ENCODE assay signal across 1 cellular context in the genomic region with DNA sequence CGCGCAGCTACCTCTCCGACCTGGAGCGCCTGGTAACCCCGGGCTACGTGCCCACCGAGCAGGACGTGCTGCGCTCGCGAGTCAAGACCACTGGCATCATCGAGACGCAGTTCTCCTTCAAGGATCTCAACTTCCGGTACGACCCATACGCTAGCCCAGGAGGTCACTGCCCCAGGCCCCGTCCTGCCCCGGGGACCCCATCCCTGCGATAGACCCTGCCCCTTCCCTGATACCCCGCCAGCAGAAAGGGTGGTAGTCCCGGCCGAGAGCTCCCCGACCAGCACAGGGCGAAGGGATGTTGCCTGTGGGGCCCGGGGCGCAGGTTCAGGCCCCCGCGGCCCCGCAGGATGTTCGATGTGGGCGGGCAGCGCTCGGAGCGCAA.
TF ChIP-seq lines count a peak whose summit lies in the region.

No MANE protein-coding gene starts in this region.

TF ChIP-seq in GM23338, 12 proteins besides CTCF, POLR2A, EP300 and RAD21:
- TF ChIP-seq, protein P1, sequence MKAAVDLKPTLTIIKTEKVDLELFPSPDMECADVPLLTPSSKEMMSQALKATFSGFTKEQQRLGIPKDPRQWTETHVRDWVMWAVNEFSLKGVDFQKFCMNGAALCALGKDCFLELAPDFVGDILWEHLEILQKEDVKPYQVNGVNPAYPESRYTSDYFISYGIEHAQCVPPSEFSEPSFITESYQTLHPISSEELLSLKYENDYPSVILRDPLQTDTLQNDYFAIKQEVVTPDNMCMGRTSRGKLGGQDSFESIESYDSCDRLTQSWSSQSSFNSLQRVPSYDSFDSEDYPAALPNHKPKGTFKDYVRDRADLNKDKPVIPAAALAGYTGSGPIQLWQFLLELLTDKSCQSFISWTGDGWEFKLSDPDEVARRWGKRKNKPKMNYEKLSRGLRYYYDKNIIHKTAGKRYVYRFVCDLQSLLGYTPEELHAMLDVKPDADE (IDR thresholded peaks at IDR 0.05): no peak
- TF ChIP-seq EZH2 (IDR thresholded peaks at IDR 0.05; ENCODE audit: low read depth, unreplicated experiment): no peak
- no peak for TF ChIP-seq ZNF331 (CRISPR knock-in tag; IDR thresholded peaks at IDR 0.05; ENCODE audit: low read depth)
- TF ChIP-seq REST (IDR thresholded peaks at IDR 0.05; ENCODE audit: unreplicated experiment): no peak
- TF ChIP-seq STAT1 (IDR thresholded peaks at IDR 0.05; ENCODE audit: unreplicated experiment): no peak
- no peak for TF ChIP-seq NANOG (IDR thresholded peaks at IDR 0.05; ENCODE audit: borderline replicate concordance)
- TF ChIP-seq, protein P2, sequence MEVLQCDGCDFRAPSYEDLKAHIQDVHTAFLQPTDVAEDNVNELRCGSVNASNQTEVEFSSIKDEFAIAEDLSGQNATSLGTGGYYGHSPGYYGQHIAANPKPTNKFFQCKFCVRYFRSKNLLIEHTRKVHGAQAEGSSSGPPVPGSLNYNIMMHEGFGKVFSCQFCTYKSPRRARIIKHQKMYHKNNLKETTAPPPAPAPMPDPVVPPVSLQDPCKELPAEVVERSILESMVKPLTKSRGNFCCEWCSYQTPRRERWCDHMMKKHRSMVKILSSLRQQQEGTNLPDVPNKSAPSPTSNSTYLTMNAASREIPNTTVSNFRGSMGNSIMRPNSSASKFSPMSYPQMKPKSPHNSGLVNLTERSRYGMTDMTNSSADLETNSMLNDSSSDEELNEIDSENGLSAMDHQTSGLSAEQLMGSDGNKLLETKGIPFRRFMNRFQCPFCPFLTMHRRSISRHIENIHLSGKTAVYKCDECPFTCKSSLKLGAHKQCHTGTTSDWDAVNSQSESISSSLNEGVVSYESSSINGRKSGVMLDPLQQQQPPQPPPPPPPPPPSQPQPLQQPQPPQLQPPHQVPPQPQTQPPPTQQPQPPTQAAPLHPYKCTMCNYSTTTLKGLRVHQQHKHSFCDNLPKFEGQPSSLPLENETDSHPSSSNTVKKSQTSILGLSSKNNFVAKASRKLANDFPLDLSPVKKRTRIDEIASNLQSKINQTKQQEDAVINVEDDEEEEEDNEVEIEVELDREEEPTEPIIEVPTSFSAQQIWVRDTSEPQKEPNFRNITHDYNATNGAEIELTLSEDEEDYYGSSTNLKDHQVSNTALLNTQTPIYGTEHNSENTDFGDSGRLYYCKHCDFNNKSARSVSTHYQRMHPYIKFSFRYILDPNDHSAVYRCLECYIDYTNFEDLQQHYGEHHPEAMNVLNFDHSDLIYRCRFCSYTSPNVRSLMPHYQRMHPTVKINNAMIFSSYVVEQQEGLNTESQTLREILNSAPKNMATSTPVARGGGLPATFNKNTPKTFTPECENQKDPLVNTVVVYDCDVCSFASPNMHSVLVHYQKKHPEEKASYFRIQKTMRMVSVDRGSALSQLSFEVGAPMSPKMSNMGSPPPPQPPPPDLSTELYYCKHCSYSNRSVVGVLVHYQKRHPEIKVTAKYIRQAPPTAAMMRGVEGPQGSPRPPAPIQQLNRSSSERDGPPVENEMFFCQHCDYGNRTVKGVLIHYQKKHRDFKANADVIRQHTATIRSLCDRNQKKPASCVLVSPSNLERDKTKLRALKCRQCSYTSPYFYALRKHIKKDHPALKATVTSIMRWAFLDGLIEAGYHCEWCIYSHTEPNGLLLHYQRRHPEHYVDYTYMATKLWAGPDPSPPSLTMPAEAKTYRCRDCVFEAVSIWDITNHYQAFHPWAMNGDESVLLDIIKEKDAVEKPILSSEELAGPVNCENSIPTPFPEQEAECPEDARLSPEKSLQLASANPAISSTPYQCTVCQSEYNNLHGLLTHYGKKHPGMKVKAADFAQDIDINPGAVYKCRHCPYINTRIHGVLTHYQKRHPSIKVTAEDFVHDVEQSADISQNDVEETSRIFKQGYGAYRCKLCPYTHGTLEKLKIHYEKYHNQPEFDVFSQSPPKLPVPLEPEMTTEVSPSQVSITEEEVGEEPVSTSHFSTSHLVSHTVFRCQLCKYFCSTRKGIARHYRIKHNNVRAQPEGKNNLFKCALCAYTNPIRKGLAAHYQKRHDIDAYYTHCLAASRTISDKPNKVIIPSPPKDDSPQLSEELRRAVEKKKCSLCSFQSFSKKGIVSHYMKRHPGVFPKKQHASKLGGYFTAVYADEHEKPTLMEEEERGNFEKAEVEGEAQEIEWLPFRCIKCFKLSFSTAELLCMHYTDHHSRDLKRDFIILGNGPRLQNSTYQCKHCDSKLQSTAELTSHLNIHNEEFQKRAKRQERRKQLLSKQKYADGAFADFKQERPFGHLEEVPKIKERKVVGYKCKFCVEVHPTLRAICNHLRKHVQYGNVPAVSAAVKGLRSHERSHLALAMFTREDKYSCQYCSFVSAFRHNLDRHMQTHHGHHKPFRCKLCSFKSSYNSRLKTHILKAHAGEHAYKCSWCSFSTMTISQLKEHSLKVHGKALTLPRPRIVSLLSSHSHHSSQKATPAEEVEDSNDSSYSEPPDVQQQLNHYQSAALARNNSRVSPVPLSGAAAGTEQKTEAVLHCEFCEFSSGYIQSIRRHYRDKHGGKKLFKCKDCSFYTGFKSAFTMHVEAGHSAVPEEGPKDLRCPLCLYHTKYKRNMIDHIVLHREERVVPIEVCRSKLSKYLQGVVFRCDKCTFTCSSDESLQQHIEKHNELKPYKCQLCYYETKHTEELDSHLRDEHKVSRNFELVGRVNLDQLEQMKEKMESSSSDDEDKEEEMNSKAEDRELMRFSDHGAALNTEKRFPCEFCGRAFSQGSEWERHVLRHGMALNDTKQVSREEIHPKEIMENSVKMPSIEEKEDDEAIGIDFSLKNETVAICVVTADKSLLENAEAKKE (CRISPR knock-in tag; IDR thresholded peaks at IDR 0.05): no peak
- TF ChIP-seq JUNB (IDR thresholded peaks at IDR 0.05; ENCODE audit: unreplicated experiment): no peak
- no peak for TF ChIP-seq CREB1 (CRISPR knock-in tag; IDR thresholded peaks at IDR 0.05; ENCODE audit: low read depth)
- no peak for TF ChIP-seq ZNF114 (CRISPR knock-in tag; IDR thresholded peaks at IDR 0.05)
- no peak for TF ChIP-seq EZH2phosphoT487 (IDR thresholded peaks at IDR 0.05; ENCODE audit: unreplicated experiment)
